1 cellular context compared by ENCODE assay signal in genomic region chr3:86960551-86960950, GRCh38.
TF ChIP-seq lines count a peak whose summit lies in the region.

No MANE protein-coding gene starts in this region.

TF ChIP-seq in IMR-90, 13 proteins besides CTCF, POLR2A, EP300 and RAD21:
- TF ChIP-seq BHLHE40 (IDR thresholded peaks at IDR 0.05; ENCODE audit: low read depth, low read length) (no peak), MXI1 (IDR thresholded peaks at IDR 0.05; ENCODE audit: borderline replicate concordance, low read depth, low read length) (no peak), FOS (IDR thresholded peaks at IDR 0.05; ENCODE audit: low read depth, low read length) (no peak), SMC3 (IDR thresholded peaks at IDR 0.05; ENCODE audit: low read depth, low read length) (no peak), RCOR1 (IDR thresholded peaks at IDR 0.05; ENCODE audit: insufficient replicate concordance, low read length) (no peak), CHD1 (IDR thresholded peaks at IDR 0.05; ENCODE audit: low read depth, low read length) (no peak), MAZ (IDR thresholded peaks at IDR 0.05; ENCODE audit: borderline replicate concordance, low read depth, low read length) (no peak), MAFK (IDR thresholded peaks at IDR 0.05; ENCODE audit: low read depth, low read length) (no peak), CEBPB (IDR thresholded peaks at IDR 0.05; ENCODE audit: low read depth, low read length) (no peak), NFE2L2 (IDR thresholded peaks at IDR 0.05; ENCODE audit: low read depth, low read length) (no peak), RFX5 (IDR thresholded peaks at IDR 0.05; ENCODE audit: low read depth, low read length) (no peak)
- TF ChIP-seq, protein P1, sequence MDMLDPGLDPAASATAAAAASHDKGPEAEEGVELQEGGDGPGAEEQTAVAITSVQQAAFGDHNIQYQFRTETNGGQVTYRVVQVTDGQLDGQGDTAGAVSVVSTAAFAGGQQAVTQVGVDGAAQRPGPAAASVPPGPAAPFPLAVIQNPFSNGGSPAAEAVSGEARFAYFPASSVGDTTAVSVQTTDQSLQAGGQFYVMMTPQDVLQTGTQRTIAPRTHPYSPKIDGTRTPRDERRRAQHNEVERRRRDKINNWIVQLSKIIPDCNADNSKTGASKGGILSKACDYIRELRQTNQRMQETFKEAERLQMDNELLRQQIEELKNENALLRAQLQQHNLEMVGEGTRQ (IDR thresholded peaks at IDR 0.05; ENCODE audit: low read depth, low read length): no peak
- TF ChIP-seq, protein P2, sequence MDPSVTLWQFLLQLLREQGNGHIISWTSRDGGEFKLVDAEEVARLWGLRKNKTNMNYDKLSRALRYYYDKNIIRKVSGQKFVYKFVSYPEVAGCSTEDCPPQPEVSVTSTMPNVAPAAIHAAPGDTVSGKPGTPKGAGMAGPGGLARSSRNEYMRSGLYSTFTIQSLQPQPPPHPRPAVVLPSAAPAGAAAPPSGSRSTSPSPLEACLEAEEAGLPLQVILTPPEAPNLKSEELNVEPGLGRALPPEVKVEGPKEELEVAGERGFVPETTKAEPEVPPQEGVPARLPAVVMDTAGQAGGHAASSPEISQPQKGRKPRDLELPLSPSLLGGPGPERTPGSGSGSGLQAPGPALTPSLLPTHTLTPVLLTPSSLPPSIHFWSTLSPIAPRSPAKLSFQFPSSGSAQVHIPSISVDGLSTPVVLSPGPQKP (IDR thresholded peaks at IDR 0.05; ENCODE audit: borderline replicate concordance, low read depth, low read length): no peak
TF ChIP-seq in IMR-90: peak in this region for 0.
